ENCODE assay signal across 14 cellular contexts in genomic region chr17:19014628-19015215, GRCh38.
"Had no signal": no experiment of that assay in that cellular context is flagged by ENCODE, and none has a peak within 500 bp of the region (broad histone marks: within the 10 kb centered on the region; RNA-seq: fewer than 3 reads in every experiment).

No MANE protein-coding gene starts in this region.

- H3K36me3 ChIP-seq: ovary, thoracic aorta had no signal

- H3K9me3 Mint-ChIP-seq: activated CD4-positive, alpha-beta memory T cell treated with anti-CD3 and anti-CD28 coated beads for 36 hours; neural crest cell; stimulated activated naive CD8-positive, alpha-beta T cell treated with anti-CD3 and anti-CD28 coated beads, Interleukin-15, amount 100 ng/mL, for 72 hours had no signal

- ATAC-seq: left lobe of liver; stimulated activated naive CD8-positive, alpha-beta T cell treated with anti-CD3 and anti-CD28 coated beads, Interleukin-15, amount 100 ng/mL, for 72 hours had no signal

- H3K36me3 Mint-ChIP-seq: activated CD4-positive, alpha-beta memory T cell treated with anti-CD3 and anti-CD28 coated beads for 36 hours; brain had no signal

- H3K9me3 ChIP-seq: ovary, thoracic aorta had no signal

- DNase-seq: activated CD4-positive, alpha-beta memory T cell treated with anti-CD3 and anti-CD28 coated beads for 36 hours; activated naive CD4-positive, alpha-beta T cell; cerebellar nuclear complex; dermis blood vessel endothelial cell; erythroblast; stimulated activated CD4-positive, alpha-beta T cell treated with anti-CD3 and anti-CD28 coated beads, Interleukin-15, amount 100 ng/mL, for 24 hours; stimulated activated CD4-positive, alpha-beta T cell treated with anti-CD3 and anti-CD28 coated beads, Interleukin-4, amount 100 ng/mL, for 4 hours; stimulated activated naive CD8-positive, alpha-beta T cell treated with anti-CD3 and anti-CD28 coated beads, Interleukin-15, amount 100 ng/mL, for 72 hours; T1000 had no signal

- H3K4me3 ChIP-seq: ovary, thoracic aorta had no signal

- H3K27ac Mint-ChIP-seq: activated CD4-positive, alpha-beta memory T cell treated with anti-CD3 and anti-CD28 coated beads for 36 hours had no signal

- H3K27me3 ChIP-seq: ovary had no signal

- H3K27ac ChIP-seq: ovary, thoracic aorta had no signal
